1 cellular context compared by ENCODE assay signal in genomic region chr17:63523256-63523869, GRCh38.
TF ChIP-seq lines count a peak whose summit lies in the region.

TSS of gene KCNH6 (plus strand) at chr17:63523358. CDS start at chr17:63523414, 56 bp downstream.

TF ChIP-seq in K562, 482 proteins besides CTCF, POLR2A, EP300 and RAD21 (continued from another document):
- TF ChIP-seq ETV5 (CRISPR knock-in tag; IDR thresholded peaks at IDR 0.05; ENCODE audit: low read depth) (no peak), EHMT2 (IDR thresholded peaks at IDR 0.05) (no peak), RAD51 (IDR thresholded peaks at IDR 0.05; ENCODE audit: borderline replicate concordance, low read depth) (no peak), NFATC3 (IDR thresholded peaks at IDR 0.05) (no peak), GATAD2A (IDR thresholded peaks at IDR 0.05) (no peak), PATZ1 (CRISPR knock-in tag; IDR thresholded peaks at IDR 0.05; ENCODE audit: borderline replicate concordance) (no peak), PCBP1 (IDR thresholded peaks at IDR 0.05; ENCODE audit: low read depth, low read length, poor library complexity, severe bottlenecking) (peak; percentile 62), TEAD1 (CRISPR knock-in tag; IDR thresholded peaks at IDR 0.05) (no peak), ZNF444 (CRISPR knock-in tag; IDR thresholded peaks at IDR 0.05) (no peak), MLLT1 (IDR thresholded peaks at IDR 0.05) (no peak), KLF16 (IDR thresholded peaks at IDR 0.05) (no peak), MCM3 (IDR thresholded peaks at IDR 0.05) (no peak), ZNF239 (CRISPR knock-in tag; IDR thresholded peaks at IDR 0.05) (no peak), FOXM1 (IDR thresholded peaks at IDR 0.05; ENCODE audit: low read depth) (no peak), FOXM1 (CRISPR knock-in tag; IDR thresholded peaks at IDR 0.05; ENCODE audit: low read depth) (no peak), NFE2 (IDR thresholded peaks at IDR 0.05; ENCODE audit: low read depth) (no peak), MECOM (CRISPR knock-in tag; IDR thresholded peaks at IDR 0.05) (no peak)
TF ChIP-seq in K562: peak in this region for 3.
